In the genomic region with DNA sequence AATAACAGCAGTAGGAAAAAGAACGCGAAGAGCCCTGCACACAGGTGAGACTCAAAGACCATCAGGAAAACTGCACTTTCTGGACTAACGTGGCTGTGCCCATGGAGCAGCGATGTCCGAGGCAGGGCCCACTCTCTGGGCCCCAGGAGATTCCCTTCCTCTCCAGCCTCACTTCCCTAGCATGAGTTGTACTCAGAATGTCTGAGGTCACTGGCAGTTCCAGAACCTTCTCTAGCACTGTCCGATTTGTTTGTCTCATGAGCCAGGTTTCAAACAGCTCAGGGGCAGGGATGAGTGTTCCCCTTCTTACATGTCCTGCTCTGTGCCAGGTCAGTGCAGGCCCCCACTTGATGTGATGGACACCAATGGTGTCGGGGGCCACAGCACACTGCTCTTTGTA, we compare ENCODE assay signal across 17 cellular contexts.
A peak's percentile ranks its signal among the peaks of the same experiment; 100 is the strongest.
DNase-seq lines count a peak whose midpoint lies in the region; ATAC-seq and TF ChIP-seq lines count a peak whose summit lies in the region.
"Had no signal": no experiment of that assay in that cellular context is flagged by ENCODE, and none has a peak within 500 bp of the region (broad histone marks: within the 10 kb centered on the region; RNA-seq: fewer than 3 reads in every experiment).

No MANE protein-coding gene starts in this region.

- no peaks in the 10 kb centered on the region for H3K9me2 ChIP-seq in GM23338 (ENCODE audit: insufficient read depth)

- no peak overlapping the region for H3K4me3 ChIP-seq in endodermal cell (ENCODE audit: low read length)
- H3K4me3 ChIP-seq in GM23338 = no peak overlapping the region
- H3K4me3 ChIP-seq: BLaER1 had no signal

- TF ChIP-seq CTCF in endodermal cell (conservative IDR thresholded peaks at IDR 0.05) = no peak
- TF ChIP-seq CTCF in osteocyte (IDR thresholded peaks at IDR 0.05) = no peak
- TF ChIP-seq CTCF in type B pancreatic cell (conservative IDR thresholded peaks at IDR 0.05) = no peak
- TF ChIP-seq CTCF in GM23338 (conservative IDR thresholded peaks at IDR 0.05; ENCODE audit: low read depth in 2 of 2) = no peak

- no peak overlapping the region for H3K4me2 ChIP-seq in GM23338
- H3K4me2 ChIP-seq: BLaER1 had no signal

- no peaks in the 10 kb centered on the region for H3K4me1 ChIP-seq in endodermal cell (ENCODE audit: control insufficient read depth, insufficient read depth, low read length)
- H3K4me1 ChIP-seq in GM23338 (ENCODE audit: insufficient read depth) = no peaks in the 10 kb centered on the region
- H3K4me1 ChIP-seq: BLaER1 had no signal

- H3K27me3 Mint-ChIP-seq in endodermal cell (ENCODE audit: insufficient read depth) (no peaks in the 10 kb centered on the region), osteocyte (ENCODE audit: unreplicated experiment) (no peaks in the 10 kb centered on the region), type B pancreatic cell (peaks cover 3% of the 10 kb centered on the region), GM23338 (ENCODE audit: insufficient read depth, low read depth, poor library complexity) (no peaks in the 10 kb centered on the region)
- no peaks in the 10 kb centered on the region for H3K27me3 Mint-ChIP-seq in activated CD8-positive, alpha-beta T cell treated with anti-CD3 and anti-CD28 coated beads, Interleukin-2, amount 10 ng/mL, durations not matched to agents 7 days and 5 days (ENCODE audit: low read depth)
- H3K27me3 Mint-ChIP-seq: IgD-negative memory B cell had no signal

- H3K9me3 Mint-ChIP-seq in endodermal cell (peaks cover 9% of the 10 kb centered on the region), osteocyte (ENCODE audit: unreplicated experiment) (peaks cover 25% of the 10 kb centered on the region), type B pancreatic cell (no peaks in the 10 kb centered on the region), GM23338 (peaks cover 5% of the 10 kb centered on the region)
- H3K9me3 Mint-ChIP-seq in activated CD8-positive, alpha-beta T cell treated with anti-CD3 and anti-CD28 coated beads, Interleukin-2, amount 10 ng/mL, durations not matched to agents 7 days and 5 days (ENCODE audit: insufficient read depth) = no peaks in the 10 kb centered on the region

- H3K4me1 Mint-ChIP-seq in endodermal cell (no peaks in the 10 kb centered on the region), osteocyte (ENCODE audit: unreplicated experiment) (no peaks in the 10 kb centered on the region), type B pancreatic cell (ENCODE audit: unreplicated experiment) (no peaks in the 10 kb centered on the region), GM23338 (no peaks in the 10 kb centered on the region)
- H3K4me1 Mint-ChIP-seq in activated CD8-positive, alpha-beta T cell treated with anti-CD3 and anti-CD28 coated beads, Interleukin-2, amount 10 ng/mL, durations not matched to agents 7 days and 5 days (ENCODE audit: low read depth) = no peaks in the 10 kb centered on the region
- H3K4me1 Mint-ChIP-seq: CD14-positive monocyte; CD4-positive, alpha-beta memory T cell; H9 had no signal

- no peak for ATAC-seq in Right ventricle myocardium superior (ENCODE audit: poor library complexity)
- ATAC-seq in left cardiac atrium = no peak
- ATAC-seq in HG03280 (IDR thresholded peaks at IDR 0.05; ENCODE audit: unreplicated experiment) = no peak
- no peak for ATAC-seq in activated CD8-positive, alpha-beta T cell treated with anti-CD3 and anti-CD28 coated beads, Interleukin-2, amount 10 ng/mL, durations not matched to agents 7 days and 5 days
- ATAC-seq in GM23338 = no peak

- H3K9me3 ChIP-seq in endodermal cell (ENCODE audit: control insufficient read depth, low read length) = peaks cover 82% of the 10 kb centered on the region
- H3K9me3 ChIP-seq: BLaER1 had no signal

- CTCF ChIA-PET in activated CD8-positive, alpha-beta T cell treated with anti-CD3 and anti-CD28 coated beads, Interleukin-2, amount 10 ng/mL, durations not matched to agents 7 days and 5 days (lab: Charles Lee) = no interaction called here

- H3K9ac ChIP-seq in endodermal cell (ENCODE audit: extremely low read depth, low read length, poor library complexity, severe bottlenecking) = no peak overlapping the region
- H3K9ac ChIP-seq: BLaER1 had no signal

- no peak overlapping the region for H3K4me3 Mint-ChIP-seq in endodermal cell
- no peak overlapping the region for H3K4me3 Mint-ChIP-seq in osteocyte (ENCODE audit: unreplicated experiment)
- no peak overlapping the region for H3K4me3 Mint-ChIP-seq in type B pancreatic cell
- H3K4me3 Mint-ChIP-seq in activated CD8-positive, alpha-beta T cell treated with anti-CD3 and anti-CD28 coated beads, Interleukin-2, amount 10 ng/mL, durations not matched to agents 7 days and 5 days = no peak overlapping the region
- H3K4me3 Mint-ChIP-seq in GM23338 = no peak overlapping the region
- H3K4me3 Mint-ChIP-seq: CD14-positive monocyte; CD4-positive, alpha-beta memory T cell; H9; IgD-negative memory B cell had no signal

- H3K36me3 Mint-ChIP-seq in endodermal cell (ENCODE audit: low read depth) = no peaks in the 10 kb centered on the region
- no peaks in the 10 kb centered on the region for H3K36me3 Mint-ChIP-seq in osteocyte (ENCODE audit: unreplicated experiment)
- no peaks in the 10 kb centered on the region for H3K36me3 Mint-ChIP-seq in type B pancreatic cell
- no peaks in the 10 kb centered on the region for H3K36me3 Mint-ChIP-seq in activated CD8-positive, alpha-beta T cell treated with anti-CD3 and anti-CD28 coated beads, Interleukin-2, amount 10 ng/mL, durations not matched to agents 7 days and 5 days (ENCODE audit: low read depth)
- peaks cover 35% of the 10 kb centered on the region for H3K36me3 Mint-ChIP-seq in GM23338 (ENCODE audit: low read depth)
- H3K36me3 Mint-ChIP-seq: CD14-positive monocyte; CD4-positive, alpha-beta memory T cell; IgD-negative memory B cell had no signal

- POLR2A ChIA-PET in activated CD8-positive, alpha-beta T cell treated with anti-CD3 and anti-CD28 coated beads, Interleukin-2, amount 10 ng/mL, durations not matched to agents 7 days and 5 days (lab: Charles Lee) = no interaction called here

- H3K27ac ChIP-seq in endodermal cell (ENCODE audit: low read depth, low read length) (no peak overlapping the region), GM23338 (ENCODE audit: low read depth) (no peak overlapping the region)
- H3K27ac ChIP-seq: BLaER1 had no signal

- intact Hi-C loops in Right ventricle myocardium superior (cut with DNase I) = no loop called here
- intact Hi-C loops in left cardiac atrium (cut with DNase I) = no loop called here

- no peak overlapping the region for H3K27ac Mint-ChIP-seq in endodermal cell
- H3K27ac Mint-ChIP-seq in osteocyte (ENCODE audit: unreplicated experiment) = no peak overlapping the region
- no peak overlapping the region for H3K27ac Mint-ChIP-seq in type B pancreatic cell
- no peak overlapping the region for H3K27ac Mint-ChIP-seq in activated CD8-positive, alpha-beta T cell treated with anti-CD3 and anti-CD28 coated beads, Interleukin-2, amount 10 ng/mL, durations not matched to agents 7 days and 5 days
- H3K27ac Mint-ChIP-seq in GM23338 = no peak overlapping the region
- H3K27ac Mint-ChIP-seq: CD14-positive monocyte; CD4-positive, alpha-beta memory T cell; H9; IgD-negative memory B cell had no signal

- H3K36me3 ChIP-seq in endodermal cell (ENCODE audit: control insufficient read depth, insufficient read depth, low read length) = no peaks in the 10 kb centered on the region
- H3K36me3 ChIP-seq in GM23338 (ENCODE audit: insufficient read depth) = no peaks in the 10 kb centered on the region; the same call in 1 of the 2 replicates
- H3K36me3 ChIP-seq: BLaER1 had no signal

- 79 to 80% methylated on average over 7 of the region's 7 CpGs for WGBS in endodermal cell (ENCODE audit: insufficient coverage in 1 of 2, insufficient read length in 1 of 2), 2 experiments

- no peaks in the 10 kb centered on the region for H3K79me2 ChIP-seq in GM23338 (replicated peaks; ENCODE audit: insufficient read depth)

- H3K27me3 ChIP-seq in endodermal cell (ENCODE audit: control insufficient read depth, insufficient read depth, low read length, poor library complexity, severe bottlenecking) = no peaks in the 10 kb centered on the region
- H3K27me3 ChIP-seq in GM23338 (ENCODE audit: insufficient read depth) = no peaks in the 10 kb centered on the region
- H3K27me3 ChIP-seq: BLaER1 had no signal

- H4K20me1 ChIP-seq in GM23338 (replicated peaks; ENCODE audit: insufficient read depth) = no peaks in the 10 kb centered on the region
- H4K20me1 ChIP-seq: BLaER1 had no signal

- peak; percentile 8 for DNase-seq in Right ventricle myocardium superior
- no peak for DNase-seq in left cardiac atrium
- peak; percentile 10 for DNase-seq in endodermal cell
- DNase-seq in osteocyte (ENCODE audit: extremely low spot score, unreplicated experiment) = peak; percentile 59
- peak; percentile 24 for DNase-seq in type B pancreatic cell (ENCODE audit: extremely low spot score, unreplicated experiment)
- no peak for DNase-seq in activated CD8-positive, alpha-beta T cell treated with anti-CD3 and anti-CD28 coated beads, Interleukin-2, amount 10 ng/mL, durations not matched to agents 7 days and 5 days
- DNase-seq in GM23338 (ENCODE audit: low spot score) = no peak
- DNase-seq: 8988T; CD4-positive, alpha-beta memory T cell; DMS153; DMS79; GDM1; H9 had no signal

- no peaks in the 10 kb centered on the region for H3F3A ChIP-seq in GM23338 (replicated peaks; ENCODE audit: low read depth)

- no peak overlapping the region for H2AFZ ChIP-seq in GM23338

TF ChIP-seq in GM23338, 12 proteins besides CTCF, POLR2A, EP300 and RAD21 (continues in another document):
- no peak for TF ChIP-seq EZH2 (IDR thresholded peaks at IDR 0.05; ENCODE audit: low read depth, unreplicated experiment)
- TF ChIP-seq ZNF114 (CRISPR knock-in tag; IDR thresholded peaks at IDR 0.05) = no peak
- no peak for TF ChIP-seq NANOG (IDR thresholded peaks at IDR 0.05; ENCODE audit: borderline replicate concordance)
- no peak for TF ChIP-seq JUNB (IDR thresholded peaks at IDR 0.05; ENCODE audit: unreplicated experiment)

Comparison
In these comparisons a context has a peak if more than half of its experiments do, and no peak if none do; other contexts are left out.
1. DNase-seq: peak in Right ventricle myocardium superior (single experiment), endodermal cell (single experiment), osteocyte (single experiment) and type B pancreatic cell (single experiment); none in left cardiac atrium (single experiment), activated CD8-positive, alpha-beta T cell treated with anti-CD3 and anti-CD28 coated beads, Interleukin-2, amount 10 ng/mL, durations not matched to agents 7 days and 5 days (single experiment) and GM23338 (single experiment).